Comparison of ENCODE assay signal across 1 cellular context in the genomic region with DNA sequence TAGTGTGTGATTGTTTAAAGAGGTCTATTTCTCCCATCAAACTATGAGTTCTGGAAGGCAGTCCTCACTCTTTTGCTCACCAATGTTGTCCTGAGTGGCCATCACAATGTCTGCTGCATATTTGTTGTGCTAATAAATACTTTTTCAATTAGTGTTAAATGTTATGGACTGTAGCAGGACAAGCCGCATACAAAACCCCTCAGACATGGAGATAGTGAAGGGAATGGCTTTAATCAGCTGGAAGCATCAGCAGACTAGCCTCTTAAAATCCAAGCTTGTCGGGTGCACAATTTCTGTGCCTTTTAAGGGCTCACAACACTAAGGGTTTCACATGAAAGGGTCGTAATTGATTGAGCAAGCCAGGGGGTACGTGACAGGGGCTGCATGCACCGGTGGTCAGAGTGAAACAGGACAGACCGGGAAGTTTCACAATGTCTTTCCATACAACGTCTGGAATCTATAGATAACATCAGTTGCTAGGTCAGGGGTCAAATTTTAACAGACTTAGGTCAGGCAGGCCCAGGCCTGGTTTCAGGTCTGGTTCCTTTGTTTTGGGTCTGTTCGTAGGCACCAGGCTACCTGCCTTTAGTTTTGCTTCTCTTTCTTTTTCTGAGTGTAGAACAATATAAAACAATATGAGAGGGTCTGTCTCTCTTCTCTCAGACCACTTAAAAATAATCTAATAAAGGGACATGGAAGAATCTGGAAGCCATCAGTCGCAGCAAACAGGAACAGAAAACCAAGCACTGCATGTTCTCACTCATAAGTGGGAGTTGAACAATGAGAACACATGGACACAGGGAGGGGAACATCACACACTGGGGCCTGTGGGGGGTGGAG.
TF ChIP-seq lines count a peak whose summit lies in the region.

No MANE protein-coding gene starts in this region.

TF ChIP-seq in SK-N-SH treated with all-trans-retinoic acid at 6 μM for 48 hours, 23 proteins besides CTCF, POLR2A, EP300 and RAD21 (continued from another document):
- TF ChIP-seq, protein P1, sequence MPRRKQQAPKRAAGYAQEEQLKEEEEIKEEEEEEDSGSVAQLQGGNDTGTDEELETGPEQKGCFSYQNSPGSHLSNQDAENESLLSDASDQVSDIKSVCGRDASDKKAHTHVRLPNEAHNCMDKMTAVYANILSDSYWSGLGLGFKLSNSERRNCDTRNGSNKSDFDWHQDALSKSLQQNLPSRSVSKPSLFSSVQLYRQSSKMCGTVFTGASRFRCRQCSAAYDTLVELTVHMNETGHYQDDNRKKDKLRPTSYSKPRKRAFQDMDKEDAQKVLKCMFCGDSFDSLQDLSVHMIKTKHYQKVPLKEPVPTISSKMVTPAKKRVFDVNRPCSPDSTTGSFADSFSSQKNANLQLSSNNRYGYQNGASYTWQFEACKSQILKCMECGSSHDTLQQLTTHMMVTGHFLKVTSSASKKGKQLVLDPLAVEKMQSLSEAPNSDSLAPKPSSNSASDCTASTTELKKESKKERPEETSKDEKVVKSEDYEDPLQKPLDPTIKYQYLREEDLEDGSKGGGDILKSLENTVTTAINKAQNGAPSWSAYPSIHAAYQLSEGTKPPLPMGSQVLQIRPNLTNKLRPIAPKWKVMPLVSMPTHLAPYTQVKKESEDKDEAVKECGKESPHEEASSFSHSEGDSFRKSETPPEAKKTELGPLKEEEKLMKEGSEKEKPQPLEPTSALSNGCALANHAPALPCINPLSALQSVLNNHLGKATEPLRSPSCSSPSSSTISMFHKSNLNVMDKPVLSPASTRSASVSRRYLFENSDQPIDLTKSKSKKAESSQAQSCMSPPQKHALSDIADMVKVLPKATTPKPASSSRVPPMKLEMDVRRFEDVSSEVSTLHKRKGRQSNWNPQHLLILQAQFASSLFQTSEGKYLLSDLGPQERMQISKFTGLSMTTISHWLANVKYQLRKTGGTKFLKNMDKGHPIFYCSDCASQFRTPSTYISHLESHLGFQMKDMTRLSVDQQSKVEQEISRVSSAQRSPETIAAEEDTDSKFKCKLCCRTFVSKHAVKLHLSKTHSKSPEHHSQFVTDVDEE (CRISPR knock-in tag; IDR thresholded peaks at IDR 0.05) = peak; percentile 66; the same call in 1 of the 2 replicates
- TF ChIP-seq ZNF8 (CRISPR knock-in tag; IDR thresholded peaks at IDR 0.05) = no peak
- TF ChIP-seq BACH2 (CRISPR knock-in tag; IDR thresholded peaks at IDR 0.05; ENCODE audit: borderline replicate concordance) = no peak
